18 cellular contexts compared by ENCODE assay signal in genomic region chr18:76357174-76357573, GRCh38.
A peak's percentile ranks its signal among the peaks of the same experiment; 100 is the strongest.
DNase-seq lines count a peak whose midpoint lies in the region; ATAC-seq, FAIRE-seq and TF ChIP-seq lines count a peak whose summit lies in the region.
"Had no signal": no experiment of that assay in that cellular context is flagged by ENCODE, and none has a peak within 500 bp of the region (broad histone marks: within the 10 kb centered on the region; RNA-seq: fewer than 3 reads in every experiment).

No MANE protein-coding gene starts in this region.

- no peak for FAIRE-seq in K562 (lab: Jason Lieb, UNC)
- FAIRE-seq: GM12878, GM19239 had no signal

- H3K79me2 ChIP-seq in K562 (ENCODE audit: control insufficient read depth, insufficient read depth, low read length) = no peaks in the 10 kb centered on the region

- no peaks in the 10 kb centered on the region for H3K4me1 Mint-ChIP-seq in osteocyte (ENCODE audit: unreplicated experiment)

- peaks cover 5% of the 10 kb centered on the region for H3K9me3 Mint-ChIP-seq in osteocyte (ENCODE audit: unreplicated experiment)

- intact Hi-C loops in K562 (cut with micrococcal nuclease) = no loop called here

- no peak overlapping the region for H3K9ac ChIP-seq in K562 (ENCODE audit: insufficient read depth in 1 of 2, low read depth in 2 of 2, low read length in 2 of 2)
- H3K9ac ChIP-seq: BLaER1 treated with 17β-estradiol and CSF1 and Interleukin-3, amounts not matched to agents 10 nM and 100 nM had no signal

- peaks cover 0 to 32% of the 10 kb centered on the region in 2 experiments; a peak in 2 of 5 replicates for H3K27me3 ChIP-seq in K562 (ENCODE audit: control insufficient read depth in 2 of 2, insufficient read depth in 2 of 2, low read length in 2 of 2)
- H3K27me3 ChIP-seq: BLaER1 treated with 17β-estradiol and CSF1 and Interleukin-3, amounts not matched to agents 10 nM and 100 nM had no signal

- H3K36me3 ChIP-seq in K562 (ENCODE audit: control insufficient read depth, insufficient read depth, low read length) = no peaks in the 10 kb centered on the region

- H3K4me3 ChIP-seq in K562 = no peak overlapping the region
- H3K4me3 ChIP-seq: BLaER1 treated with 17β-estradiol and CSF1 and Interleukin-3, amounts not matched to agents 10 nM and 100 nM; GM12878; HAP-1 had no signal

- ATAC-seq in K562 (no peak), HG02840 (IDR thresholded peaks at IDR 0.05; ENCODE audit: low FRiP score, unreplicated experiment) (no peak)
- ATAC-seq: CD8-positive, alpha-beta T cell; GM12878 had no signal

- no peak overlapping the region for H3K27ac Mint-ChIP-seq in osteocyte (ENCODE audit: unreplicated experiment)
- H3K27ac Mint-ChIP-seq: CD8-positive, alpha-beta T cell had no signal

- no peaks in the 10 kb centered on the region for H3K9me3 ChIP-seq in K562 (replicated peaks; ENCODE audit: control insufficient read depth, insufficient read depth, low read depth, low read length)
- H3K9me3 ChIP-seq: HAP-1 had no signal

- no peak for TF ChIP-seq CTCF in K562 (IDR thresholded peaks at IDR 0.05 in 2 of 3, conservative IDR thresholded peaks at IDR 0.05 in 1 of 3; ENCODE audit: insufficient read depth in 2 of 3, low read depth in 1 of 3, low read length in 3 of 3)
- TF ChIP-seq CTCF in osteocyte (IDR thresholded peaks at IDR 0.05) = no peak

- peak; percentile 7 for DNase-seq in activated CD8-positive, alpha-beta memory T cell treated with anti-CD3 and anti-CD28 coated beads for 24 hours
- DNase-seq in activated CD8-positive, alpha-beta memory T cell treated with anti-CD3 and anti-CD28 coated beads, Interleukin-2, amount 50 U/mL, for 4 hours = no peak
- DNase-seq in K562 (ENCODE audit: extremely low read depth in 1 of 4, low spot score in 3 of 4) = no peak
- DNase-seq in osteocyte (ENCODE audit: extremely low spot score, unreplicated experiment) = peak; percentile 80
- DNase-seq in amygdala (lab: John Stamatoyannopoulos, UW) = no peak
- DNase-seq in GM19238 (ENCODE audit: insufficient read length, low spot score) = no peak
- DNase-seq: 8988T; CD8-positive, alpha-beta T cell; COR-L47; DMS 273 treated with DMSO at 0.1 percent for 48 hours; DMS53; DND-41; EL had no signal

- TF ChIP-seq POLR2A in K562 (conservative IDR thresholded peaks at IDR 0.05) = no peak

- H3K4me3 Mint-ChIP-seq in osteocyte (ENCODE audit: unreplicated experiment) = no peak overlapping the region
- H3K4me3 Mint-ChIP-seq: CD8-positive, alpha-beta T cell had no signal

- H3K9me1 ChIP-seq in K562 (ENCODE audit: control insufficient read depth, insufficient read depth, low read length) = no peaks in the 10 kb centered on the region

- POLR2A ChIA-PET in K562 (lab: Yijun Ruan, JAX) = no interaction called here

- TF ChIP-seq RAD21 in K562 (CRISPR knock-in tag; conservative IDR thresholded peaks at IDR 0.05 in 1 of 2, IDR thresholded peaks at IDR 0.05 in 1 of 2) = no peak

- peaks cover 28% of the 10 kb centered on the region for H3K36me3 Mint-ChIP-seq in osteocyte (ENCODE audit: unreplicated experiment)

- H3K27me3 Mint-ChIP-seq in osteocyte (ENCODE audit: unreplicated experiment) = no peaks in the 10 kb centered on the region

- WGBS in K562 (ENCODE audit: insufficient coverage, low coverage, missing lambda C conversion rate) = 2% methylated on average over 11 of the region's 26 CpGs

- no TSS peak for BruUV-seq in K562 (replicated peaks; lab: Mats Ljungman, UMichigan)

- H3K27ac ChIP-seq in K562 (ENCODE audit: extremely low read depth, low read depth, low read length) = no peak overlapping the region
- H3K27ac ChIP-seq: BLaER1 treated with 17β-estradiol and CSF1 and Interleukin-3, amounts not matched to agents 10 nM and 100 nM had no signal

- no peaks in the 10 kb centered on the region for H3K4me1 ChIP-seq in K562 (replicated peaks in 1 of 2; ENCODE audit: control insufficient read depth in 2 of 2, insufficient read depth in 2 of 2, low read length in 2 of 2)

- H4K20me1 ChIP-seq in K562 (replicated peaks; ENCODE audit: control insufficient read depth, insufficient read depth, low read length) = no peaks in the 10 kb centered on the region

- CTCF ChIA-PET in K562 (lab: Yijun Ruan, JAX; ENCODE audit: low intra/inter-chr PET ratio) = no interaction called here

- in situ Hi-C loops in K562 (cut with MboI) = loop anchor here (25.0 kb wide), 2 partner anchors 1695 to 1995 kb away; no protein-coding TSS in a partner anchor

- TF ChIP-seq EP300 in K562 (IDR thresholded peaks at IDR 0.05; ENCODE audit: low read length) = no peak

- no peak overlapping the region for H2AFZ ChIP-seq in K562 (ENCODE audit: low read depth, low read length)

- no peak overlapping the region for H3K4me2 ChIP-seq in K562 (ENCODE audit: insufficient read depth, low read length)
- H3K4me2 ChIP-seq: BLaER1 treated with 17β-estradiol and CSF1 and Interleukin-3, amounts not matched to agents 10 nM and 100 nM had no signal

TF ChIP-seq in K562, 482 proteins besides CTCF, POLR2A, EP300 and RAD21:
- TF ChIP-seq HNRNPLL (IDR thresholded peaks at IDR 0.05; ENCODE audit: low read depth, low read length, poor library complexity, severe bottlenecking) (peak; percentile 77), ZFP30 (CRISPR knock-in tag; IDR thresholded peaks at IDR 0.05; ENCODE audit: borderline replicate concordance) (no peak), FOS (IDR thresholded peaks at IDR 0.05; ENCODE audit: extremely low read depth, insufficient read length) (no peak), TCFL5 (CRISPR knock-in tag; conservative IDR thresholded peaks at IDR 0.05) (no peak)
- TF ChIP-seq, protein P1, sequence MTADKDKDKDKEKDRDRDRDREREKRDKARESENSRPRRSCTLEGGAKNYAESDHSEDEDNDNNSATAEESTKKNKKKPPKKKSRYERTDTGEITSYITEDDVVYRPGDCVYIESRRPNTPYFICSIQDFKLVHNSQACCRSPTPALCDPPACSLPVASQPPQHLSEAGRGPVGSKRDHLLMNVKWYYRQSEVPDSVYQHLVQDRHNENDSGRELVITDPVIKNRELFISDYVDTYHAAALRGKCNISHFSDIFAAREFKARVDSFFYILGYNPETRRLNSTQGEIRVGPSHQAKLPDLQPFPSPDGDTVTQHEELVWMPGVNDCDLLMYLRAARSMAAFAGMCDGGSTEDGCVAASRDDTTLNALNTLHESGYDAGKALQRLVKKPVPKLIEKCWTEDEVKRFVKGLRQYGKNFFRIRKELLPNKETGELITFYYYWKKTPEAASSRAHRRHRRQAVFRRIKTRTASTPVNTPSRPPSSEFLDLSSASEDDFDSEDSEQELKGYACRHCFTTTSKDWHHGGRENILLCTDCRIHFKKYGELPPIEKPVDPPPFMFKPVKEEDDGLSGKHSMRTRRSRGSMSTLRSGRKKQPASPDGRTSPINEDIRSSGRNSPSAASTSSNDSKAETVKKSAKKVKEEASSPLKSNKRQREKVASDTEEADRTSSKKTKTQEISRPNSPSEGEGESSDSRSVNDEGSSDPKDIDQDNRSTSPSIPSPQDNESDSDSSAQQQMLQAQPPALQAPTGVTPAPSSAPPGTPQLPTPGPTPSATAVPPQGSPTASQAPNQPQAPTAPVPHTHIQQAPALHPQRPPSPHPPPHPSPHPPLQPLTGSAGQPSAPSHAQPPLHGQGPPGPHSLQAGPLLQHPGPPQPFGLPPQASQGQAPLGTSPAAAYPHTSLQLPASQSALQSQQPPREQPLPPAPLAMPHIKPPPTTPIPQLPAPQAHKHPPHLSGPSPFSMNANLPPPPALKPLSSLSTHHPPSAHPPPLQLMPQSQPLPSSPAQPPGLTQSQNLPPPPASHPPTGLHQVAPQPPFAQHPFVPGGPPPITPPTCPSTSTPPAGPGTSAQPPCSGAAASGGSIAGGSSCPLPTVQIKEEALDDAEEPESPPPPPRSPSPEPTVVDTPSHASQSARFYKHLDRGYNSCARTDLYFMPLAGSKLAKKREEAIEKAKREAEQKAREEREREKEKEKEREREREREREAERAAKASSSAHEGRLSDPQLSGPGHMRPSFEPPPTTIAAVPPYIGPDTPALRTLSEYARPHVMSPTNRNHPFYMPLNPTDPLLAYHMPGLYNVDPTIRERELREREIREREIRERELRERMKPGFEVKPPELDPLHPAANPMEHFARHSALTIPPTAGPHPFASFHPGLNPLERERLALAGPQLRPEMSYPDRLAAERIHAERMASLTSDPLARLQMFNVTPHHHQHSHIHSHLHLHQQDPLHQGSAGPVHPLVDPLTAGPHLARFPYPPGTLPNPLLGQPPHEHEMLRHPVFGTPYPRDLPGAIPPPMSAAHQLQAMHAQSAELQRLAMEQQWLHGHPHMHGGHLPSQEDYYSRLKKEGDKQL (CRISPR knock-in tag; IDR thresholded peaks at IDR 0.05; ENCODE audit: borderline replicate concordance) = no peak
TF ChIP-seq in K562: peak in this region for 1.

Comparison
In these comparisons a context has a peak if more than half of its experiments do, and no peak if none do; other contexts are left out.
1. DNase-seq: peak in activated CD8-positive, alpha-beta memory T cell treated with anti-CD3 and anti-CD28 coated beads for 24 hours (single experiment) and osteocyte (single experiment); none in activated CD8-positive, alpha-beta memory T cell treated with anti-CD3 and anti-CD28 coated beads, Interleukin-2, amount 50 U/mL, for 4 hours (single experiment), K562 (0 of 4), amygdala (0 of 56) and GM19238 (single experiment).